ENCODE assay signal across 7 cellular contexts in the genomic region with DNA sequence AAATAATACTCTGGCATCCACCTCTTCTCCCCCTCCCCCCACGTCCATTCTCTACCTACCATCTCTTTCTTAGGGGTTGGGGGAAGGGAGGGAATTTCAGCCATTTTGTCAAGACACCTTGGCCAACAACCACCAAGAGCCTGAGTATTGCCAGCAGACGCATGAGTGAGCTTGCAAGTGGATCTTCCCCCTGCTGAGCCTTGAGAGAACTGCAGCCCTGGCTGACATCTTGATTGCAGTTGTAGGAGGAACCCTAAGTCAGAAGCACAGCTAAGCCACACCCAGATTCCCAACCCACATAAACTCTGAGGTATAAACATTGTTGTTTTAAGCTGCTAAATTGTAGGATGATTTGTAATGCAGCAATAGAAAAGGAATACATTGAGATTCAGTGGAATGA.
A peak's percentile ranks its signal among the peaks of the same experiment; 100 is the strongest.
DNase-seq lines count a peak whose midpoint lies in the region; ATAC-seq and TF ChIP-seq lines count a peak whose summit lies in the region.

No MANE protein-coding gene starts in this region.

- H3K36me3 Mint-ChIP-seq in natural killer cell treated with Interleukin-12 subunit alpha and Interleukin-12 subunit beta and Interleukin-15 and Interleukin-18, amount 100 ng/mL, for 72 hours, result no peaks in the 10 kb centered on the region

- H3K27me3 ChIP-seq in HAP-1 (ENCODE audit: low read depth), result no peaks in the 10 kb centered on the region

- no peak overlapping the region for H3K27ac Mint-ChIP-seq in natural killer cell treated with Interleukin-12 subunit alpha and Interleukin-12 subunit beta and Interleukin-15 and Interleukin-18, amount 100 ng/mL, for 72 hours

- TF ChIP-seq POLR2A in GM18505 (IDR thresholded peaks at IDR 0.05; ENCODE audit: borderline replicate concordance, extremely low read depth, insufficient read depth, insufficient read length) (no peak), NB4 (IDR thresholded peaks at IDR 0.05; ENCODE audit: extremely low read depth, insufficient read length) (no peak)

- in situ Hi-C loops in HAP-1 (cut with MboI; ENCODE audit: low sequenced_read_pairs), result no loop called here

- H3K4me1 ChIP-seq in HAP-1, result 0 out of 2 replicates have a peak, but pooled peaks cover 10% of the 10 kb centered on the region

- H3K4me3 ChIP-seq in HAP-1 (no peak overlapping the region), NB4 (ENCODE audit: low read depth, low read length) (no peak overlapping the region)

- no peaks in the 10 kb centered on the region for H3K36me3 ChIP-seq in HAP-1 (replicated peaks)

- no peaks in the 10 kb centered on the region for H3K4me1 Mint-ChIP-seq in natural killer cell treated with Interleukin-12 subunit alpha and Interleukin-12 subunit beta and Interleukin-15 and Interleukin-18, amount 100 ng/mL, for 72 hours (ENCODE audit: low read depth in 2 of 2)

- ATAC-seq in GM18505 (IDR thresholded peaks at IDR 0.05; ENCODE audit: unreplicated experiment), result peak; percentile 84
- ATAC-seq in natural killer cell treated with Interleukin-12 subunit alpha and Interleukin-12 subunit beta and Interleukin-15 and Interleukin-18, amount 100 ng/mL, for 72 hours, result no peak

- peaks cover 3% of the 10 kb centered on the region for H3K9me3 Mint-ChIP-seq in natural killer cell treated with Interleukin-12 subunit alpha and Interleukin-12 subunit beta and Interleukin-15 and Interleukin-18, amount 100 ng/mL, for 72 hours

- DNase-seq in HAP-1 (ENCODE audit: low spot score in 2 of 2) (peak; percentile 42 to 63), NB4 (ENCODE audit: low read depth) (peak; percentile 47), iris pigment epithelial cell (ENCODE audit: low read depth) (peak; percentile 70), ureter (ENCODE audit: low spot score) (no peak), amniotic stem cell (lab: John Stamatoyannopoulos, UW) (no peak)
- no peak for DNase-seq in natural killer cell treated with Interleukin-12 subunit alpha and Interleukin-12 subunit beta and Interleukin-15 and Interleukin-18, amount 100 ng/mL, for 72 hours (ENCODE audit: low spot score)

- peak; percentile 27 for TF ChIP-seq CTCF in NB4 (IDR thresholded peaks at IDR 0.05; ENCODE audit: low read depth, low read length)

- H3K4me3 Mint-ChIP-seq in natural killer cell treated with Interleukin-12 subunit alpha and Interleukin-12 subunit beta and Interleukin-15 and Interleukin-18, amount 100 ng/mL, for 72 hours, result no peak overlapping the region

- no peaks in the 10 kb centered on the region for H3K9me3 ChIP-seq in HAP-1

- H3K27me3 Mint-ChIP-seq in natural killer cell treated with Interleukin-12 subunit alpha and Interleukin-12 subunit beta and Interleukin-15 and Interleukin-18, amount 100 ng/mL, for 72 hours, result peaks cover 2 to 5% of the 10 kb centered on the region in 2 donors

Comparison
In these comparisons a context has a peak if more than half of its experiments do, and no peak if none do; other contexts are left out.
1. DNase-seq: peak in HAP-1 (2 of 2), NB4 (single experiment) and iris pigment epithelial cell (single experiment); none in ureter (single experiment), amniotic stem cell (single experiment) and natural killer cell treated with Interleukin-12 subunit alpha and Interleukin-12 subunit beta and Interleukin-15 and Interleukin-18, amount 100 ng/mL, for 72 hours (single experiment).